Comparison of ENCODE assay signal across 9 cellular contexts in the genomic region with DNA sequence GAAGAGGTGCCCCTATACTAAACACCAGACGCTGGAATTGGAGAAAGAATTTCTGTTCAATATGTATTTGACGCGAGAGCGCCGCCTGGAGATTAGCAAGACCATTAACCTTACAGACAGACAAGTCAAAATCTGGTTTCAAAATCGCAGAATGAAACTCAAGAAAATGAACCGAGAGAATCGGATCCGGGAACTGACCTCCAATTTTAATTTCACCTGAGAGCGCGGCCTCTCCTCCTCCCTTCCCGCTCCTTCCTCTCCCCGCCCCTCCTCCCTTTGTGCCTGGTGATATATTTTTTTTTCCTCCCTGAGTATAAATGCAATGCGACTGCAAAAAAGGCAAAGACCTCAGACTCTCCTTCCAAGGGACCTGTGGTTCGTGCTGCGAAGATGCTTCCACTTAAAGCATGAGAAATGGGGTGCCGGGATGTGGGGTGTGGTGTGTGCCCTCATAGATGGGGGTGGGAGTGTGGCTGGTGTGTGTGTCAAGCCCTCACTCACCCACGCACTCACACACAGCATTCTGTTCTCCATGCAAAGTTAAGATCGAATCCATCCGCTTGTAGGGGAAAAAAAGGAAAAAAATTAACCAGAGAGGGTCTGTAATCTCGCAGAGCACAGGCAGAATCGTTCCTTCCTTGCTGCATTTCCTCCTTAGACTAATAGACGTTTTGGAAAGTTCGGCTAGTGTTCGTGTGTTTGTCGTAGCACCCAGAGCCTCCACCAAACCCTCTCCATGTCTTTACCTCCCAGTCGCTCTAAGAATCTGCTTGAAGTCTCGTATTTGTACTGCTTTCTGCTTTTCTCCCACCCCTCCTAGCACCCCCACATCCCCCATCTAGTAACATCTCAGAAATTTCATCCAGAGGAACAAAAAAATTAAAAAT. TPM values are rescaled to one million over a fixed set of nuclear protein-coding genes. Genes with fewer than 3 reads are reported as not detected.
A peak's percentile ranks its signal among the peaks of the same experiment; 100 is the strongest.
DNase-seq lines count a peak whose midpoint lies in the region; ATAC-seq and TF ChIP-seq lines count a peak whose summit lies in the region.
"Had no signal": no experiment of that assay in that cellular context is flagged by ENCODE, and none has a peak within 500 bp of the region (broad histone marks: within the 10 kb centered on the region; RNA-seq: fewer than 3 reads in every experiment).

No MANE protein-coding gene starts in this region.

- no peaks in the 10 kb centered on the region for H3K36me3 ChIP-seq in CD4-positive, alpha-beta memory T cell (ENCODE audit: insufficient read depth, low read length)
- H3K36me3 ChIP-seq in OCI-LY3 (replicated peaks; ENCODE audit: low read depth, low read length) = no peaks in the 10 kb centered on the region
- H3K36me3 ChIP-seq in endodermal cell (ENCODE audit: control insufficient read depth, insufficient read depth, low read length) = no peaks in the 10 kb centered on the region
- H3K36me3 ChIP-seq in aorta (ENCODE audit: control insufficient read depth in 1 of 2, insufficient read depth in 2 of 2, low read length in 1 of 2) = no peaks in the 10 kb centered on the region
- H3K36me3 ChIP-seq in colonic mucosa = no peaks in the 10 kb centered on the region
- H3K36me3 ChIP-seq: neutrophil had no signal

- H3K9ac ChIP-seq in OCI-LY3 (ENCODE audit: low read length) (peak overlapping the region; percentile 66), endodermal cell (ENCODE audit: extremely low read depth, low read length, poor library complexity, severe bottlenecking) (no peak overlapping the region), colonic mucosa (ENCODE audit: low read depth in 2 of 2, low read length in 2 of 2) (no peak overlapping the region)

- H3K4me2 ChIP-seq in OCI-LY3 (ENCODE audit: low read length) = peak overlapping the region; percentile 99

- H3K4me1 ChIP-seq in CD4-positive, alpha-beta memory T cell (ENCODE audit: insufficient read depth, low read length) = peaks cover 36% of the 10 kb centered on the region
- H3K4me1 ChIP-seq in OCI-LY3 (ENCODE audit: low read length) (peaks cover 69% of the 10 kb centered on the region), endodermal cell (ENCODE audit: control insufficient read depth, insufficient read depth, low read length) (no peaks in the 10 kb centered on the region), aorta (ENCODE audit: control insufficient read depth in 1 of 2, insufficient read depth in 2 of 2, low read length in 2 of 2) (no peaks in the 10 kb centered on the region), colonic mucosa (no peaks in the 10 kb centered on the region)

- TF ChIP-seq CTCF in GM20000 (IDR thresholded peaks at IDR 0.05; ENCODE audit: extremely low read depth, missing control alignments) (peak; percentile 54), OCI-LY3 (IDR thresholded peaks at IDR 0.05; ENCODE audit: low read depth, low read length) (peak; percentile 79), endodermal cell (conservative IDR thresholded peaks at IDR 0.05) (peak; percentile 63), colonic mucosa (IDR thresholded peaks at IDR 0.05) (no peak)

- POLR2A ChIA-PET in CD4-positive, alpha-beta memory T cell (lab: Charles Lee; ENCODE audit: partially characterized antibody) = interaction anchor here (1.0 kb wide), 1 partner anchor 28 kb away, joined by 3 read pairs; no protein-coding TSS in a partner anchor

- CTCF ChIA-PET in CD4-positive, alpha-beta memory T cell (lab: Charles Lee; ENCODE audit: partially characterized antibody) = interaction anchor here (1.2 kb wide), 1 partner anchor 218 kb away, joined by 4 read pairs; no protein-coding TSS in a partner anchor

- intact Hi-C loops in CD4-positive, alpha-beta memory T cell (cut with micrococcal nuclease) = loop anchor here (1.0 to 10.0 kb wide), 3 partner anchors 37 to 365 kb away; a partner anchor contains a TSS
- intact Hi-C loops in aorta (cut with DNase I) (loop anchor here in 1 of 2 donors (5.0 kb wide), 1 partner anchor 218 kb away; no protein-coding TSS in a partner anchor), colonic mucosa (cut with DNase I) (no loop called here)

- H3K27me3 Mint-ChIP-seq in CD4-positive, alpha-beta memory T cell = peaks cover 84 to 88% of the 10 kb centered on the region in 2 donors
- peaks cover 100% of the 10 kb centered on the region for H3K27me3 Mint-ChIP-seq in endodermal cell (ENCODE audit: insufficient read depth)

- H3K9me3 ChIP-seq in CD4-positive, alpha-beta memory T cell (ENCODE audit: control insufficient read depth in 1 of 2, low read length in 2 of 2) = no peaks in the 10 kb centered on the region
- H3K9me3 ChIP-seq in OCI-LY3 (ENCODE audit: insufficient read depth, low read length) (no peaks in the 10 kb centered on the region), endodermal cell (ENCODE audit: control insufficient read depth, low read length) (peaks cover 8% of the 10 kb centered on the region), aorta (ENCODE audit: control insufficient read depth, low read length) (no peaks in the 10 kb centered on the region), colonic mucosa (no peaks in the 10 kb centered on the region)
- H3K9me3 ChIP-seq: neutrophil had no signal

- H3K79me2 ChIP-seq in OCI-LY3 (ENCODE audit: low read length) = no peaks in the 10 kb centered on the region

- peaks cover 0 to 18% (median 1%) of the 10 kb centered on the region in 8 donors for H3K9me3 Mint-ChIP-seq in CD4-positive, alpha-beta memory T cell
- peaks cover 11% of the 10 kb centered on the region for H3K9me3 Mint-ChIP-seq in endodermal cell

- ATAC-seq in aorta (ENCODE audit: low FRiP score) = no peak
- ATAC-seq in HG02870 (IDR thresholded peaks at IDR 0.05; ENCODE audit: unreplicated experiment) = no peak

- H2AFZ ChIP-seq in OCI-LY3 (ENCODE audit: low read depth, low read length) = no peak overlapping the region

- H3K27ac ChIP-seq in CD4-positive, alpha-beta memory T cell (ENCODE audit: low read depth, low read length) = no peak overlapping the region
- H3K27ac ChIP-seq in OCI-LY3 (ENCODE audit: low read length) (peak overlapping the region; percentile 66), endodermal cell (ENCODE audit: low read depth, low read length) (no peak overlapping the region), aorta (ENCODE audit: low read depth in 1 of 2, low read length in 2 of 2) (no peak overlapping the region), colonic mucosa (no peak overlapping the region)
- H3K27ac ChIP-seq: neutrophil had no signal

- no peak overlapping the region for H3K4me3 ChIP-seq in CD4-positive, alpha-beta memory T cell (ENCODE audit: low read length in 2 of 2)
- H3K4me3 ChIP-seq in OCI-LY3 (ENCODE audit: low read length) (peak overlapping the region; percentile 77), endodermal cell (ENCODE audit: low read length) (no peak overlapping the region), aorta (ENCODE audit: low read length in 2 of 2) (no peak overlapping the region), colonic mucosa (no peak overlapping the region)

- peak overlapping the region; percentile 2 to 70 (median 54) for H3K4me3 Mint-ChIP-seq in CD4-positive, alpha-beta memory T cell
- H3K4me3 Mint-ChIP-seq in endodermal cell = no peak overlapping the region

- H3K36me3 Mint-ChIP-seq in CD4-positive, alpha-beta memory T cell = peaks cover 0 to 1% of the 10 kb centered on the region in 2 donors
- H3K36me3 Mint-ChIP-seq in endodermal cell (ENCODE audit: low read depth) = no peaks in the 10 kb centered on the region

- peaks cover 23 to 64% (median 33%) of the 10 kb centered on the region in 4 donors for H3K4me1 Mint-ChIP-seq in CD4-positive, alpha-beta memory T cell
- no peaks in the 10 kb centered on the region for H3K4me1 Mint-ChIP-seq in endodermal cell

- DNase-seq in CD4-positive, alpha-beta memory T cell = peak in 1 of 5 donors; percentile 36
- DNase-seq in GM20000 (ENCODE audit: low spot score) (peak; percentile 80), endodermal cell (no peak), putamen (ENCODE audit: low spot score) (peak; percentile 15), aorta (no peak), colonic mucosa (no peak)

- peaks cover 94% of the 10 kb centered on the region for H3K27me3 ChIP-seq in CD4-positive, alpha-beta memory T cell (ENCODE audit: insufficient read depth, low read length)
- H3K27me3 ChIP-seq in OCI-LY3 (ENCODE audit: low read depth, low read length) (0 out of 2 replicates have a peak, but pooled peaks cover 8% of the 10 kb centered on the region), endodermal cell (ENCODE audit: control insufficient read depth, insufficient read depth, low read length, poor library complexity, severe bottlenecking) (peaks cover 100% of the 10 kb centered on the region), aorta (ENCODE audit: control insufficient read depth in 1 of 2, insufficient read depth in 2 of 2, low read length in 1 of 2) (peaks cover 0 to 6% of the 10 kb centered on the region in 2 donors), colonic mucosa (peaks cover 96% of the 10 kb centered on the region)

- 17 to 20% methylated on average over 20 to 27 of the region's 28 CpGs for WGBS in endodermal cell (ENCODE audit: insufficient coverage in 1 of 2, insufficient read length in 1 of 2), 2 experiments
- WGBS in aorta, 2 donors = 11 to 16% methylated on average over 28 of the region's 28 CpGs

- H3K27ac Mint-ChIP-seq in CD4-positive, alpha-beta memory T cell = peak overlapping the region in 2 of 7 donors; percentile 73 to 75
- H3K27ac Mint-ChIP-seq in endodermal cell = no peak overlapping the region

- no peaks in the 10 kb centered on the region for H4K20me1 ChIP-seq in OCI-LY3 (ENCODE audit: insufficient read depth, low read length)

RNA-seq across cellular contexts. Expression of a gene that starts 4.5 kb away (rescaled TPM):
- total RNA-seq in CD4-positive, alpha-beta memory T cell = not detected
- polyA plus RNA-seq in CD4-positive, alpha-beta memory T cell = not detected
- total RNA-seq in endodermal cell (not detected), aorta (10 to 100 TPM in 1 of 2 donors, 1 to 10 TPM in 1; 1.6 to 32.0 TPM), colonic mucosa (not detected)
- polyA plus RNA-seq in endodermal cell (2013, experiment 1 of 2) = 11.1 TPM
- 7.2 TPM for polyA plus RNA-seq in endodermal cell (2013, experiment 2 of 2)
- polyA plus RNA-seq in aorta = 1 to 10 TPM in 1 of 2 donors, not detected in 1; 3.6 TPM

RNA-seq across cellular contexts. Expression of a gene that starts 10.5 kb away (rescaled TPM):
- total RNA-seq in CD4-positive, alpha-beta memory T cell = not detected
- not detected for polyA plus RNA-seq in CD4-positive, alpha-beta memory T cell
- total RNA-seq in endodermal cell = not detected
- polyA plus RNA-seq in endodermal cell (2013, experiment 1 of 2) = 5.5 TPM
- polyA plus RNA-seq in endodermal cell (2013, experiment 2 of 2) = 6.4 TPM
- 1 to 10 TPM; 2.6 to 9.0 TPM for total RNA-seq in aorta
- under 1 TPM in 1 of 2 donors, not detected in 1; 0.38 TPM for polyA plus RNA-seq in aorta
- not detected for total RNA-seq in colonic mucosa

RNA-seq across cellular contexts. Expression of a gene that starts 14.7 kb away (rescaled TPM):
- not detected for total RNA-seq in CD4-positive, alpha-beta memory T cell
- not detected for polyA plus RNA-seq in CD4-positive, alpha-beta memory T cell
- total RNA-seq in endodermal cell (not detected), aorta (1 to 10 TPM in 1 of 2 donors, not detected in 1; 9.7 TPM), colonic mucosa (not detected)
- polyA plus RNA-seq in endodermal cell (2013, experiment 1 of 2) = 1.5 TPM
- 0.50 TPM for polyA plus RNA-seq in endodermal cell (2013, experiment 2 of 2)
- not detected for polyA plus RNA-seq in aorta

RNA-seq across cellular contexts. Expression of a gene that starts 16.5 kb away (rescaled TPM):
- not detected for total RNA-seq in CD4-positive, alpha-beta memory T cell
- polyA plus RNA-seq in CD4-positive, alpha-beta memory T cell = not detected
- total RNA-seq in endodermal cell (not detected), aorta (1 to 10 TPM in 1 of 2 donors, not detected in 1; 4.1 TPM), colonic mucosa (not detected)
- polyA plus RNA-seq in endodermal cell (2013, experiment 1 of 2) = 1.4 TPM
- polyA plus RNA-seq in endodermal cell (2013, experiment 2 of 2) = 1.0 TPM
- polyA plus RNA-seq in aorta = under 1 TPM in 1 of 2 donors, not detected in 1; 0.38 TPM

RNA-seq across cellular contexts. Expression of a gene that starts 19.3 kb away (rescaled TPM):
- total RNA-seq in CD4-positive, alpha-beta memory T cell = not detected
- polyA plus RNA-seq in CD4-positive, alpha-beta memory T cell = not detected
- total RNA-seq in endodermal cell (not detected), aorta (1 to 10 TPM; 4.2 to 6.4 TPM), colonic mucosa (not detected)
- polyA plus RNA-seq in endodermal cell (2013, experiment 1 of 2) = 3.3 TPM
- 1.6 TPM for polyA plus RNA-seq in endodermal cell (2013, experiment 2 of 2)
- under 1 TPM in 1 of 2 donors, not detected in 1; 0.75 TPM for polyA plus RNA-seq in aorta

Comparison
In these comparisons a context has a peak if more than half of its experiments do, and no peak if none do; other contexts are left out.
1. DNase-seq: peak in GM20000 (single experiment) and putamen (single experiment); none in endodermal cell (single experiment), aorta (0 of 2) and colonic mucosa (single experiment).